Comparison of ENCODE assay signal across 24 cellular contexts in genomic region chr5:20636686-20637085, GRCh38.
"Had no signal": no experiment of that assay in that cellular context is flagged by ENCODE, and none has a peak within 500 bp of the region (broad histone marks: within the 10 kb centered on the region; RNA-seq: fewer than 3 reads in every experiment).

No MANE protein-coding gene starts in this region.

- H3K4me3 ChIP-seq: coronary artery, esophagus squamous epithelium, left ventricle myocardium inferior, lower lobe of right lung, neural progenitor cell, ovary, right atrium auricular region, sigmoid colon, skin epidermis, thoracic aorta, transverse colon had no signal

- H3K4me1 ChIP-seq: esophagus squamous epithelium, left ventricle myocardium inferior, lower lobe of right lung, neural progenitor cell, right atrium auricular region, sigmoid colon, transverse colon had no signal

- H3K27me3 ChIP-seq: esophagus squamous epithelium, neural progenitor cell, ovary, right atrium auricular region, sigmoid colon, transverse colon had no signal

- DNase-seq: effector memory CD4-positive, alpha-beta T cell; esophagus squamous epithelium; foreskin fibroblast; immature natural killer cell; left cardiac atrium; left ventricle myocardium inferior; lower lobe of right lung; mesenchymal stem cell; midbrain; nucleus accumbens; ovary; sigmoid colon; stimulated activated CD4-positive, alpha-beta T cell treated with anti-CD3 and anti-CD28 coated beads, Interleukin-2, amount 100 ng/mL, for 24 hours; stimulated activated CD4-positive, alpha-beta T cell treated with anti-CD3 and anti-CD28 coated beads, Interleukin-4, amount 100 ng/mL, for 4 hours; stimulated activated naive B cell treated with anti-CD40 and anti-IgM and Interleukin-4, amounts not matched to agents 10 μg/mL and 1 μg/mL and 100 μg/mL, for 72 hours; stimulated activated naive CD8-positive, alpha-beta T cell treated with anti-CD3 and anti-CD28 coated beads, Interleukin-15, amount 100 ng/mL, for 72 hours; substantia nigra; transverse colon had no signal

- H3K4me2 ChIP-seq: neural progenitor cell had no signal

- H3K36me3 ChIP-seq: esophagus squamous epithelium, left ventricle myocardium inferior, lower lobe of right lung, neural progenitor cell, ovary, right atrium auricular region, sigmoid colon, thoracic aorta, transverse colon had no signal

- H3K9me3 ChIP-seq: esophagus squamous epithelium, lower lobe of right lung, ovary, right atrium auricular region, sigmoid colon, thoracic aorta, transverse colon had no signal

- FAIRE-seq: keratinocyte had no signal

- H3K9ac ChIP-seq: neural progenitor cell had no signal

- H2AFZ ChIP-seq: neural progenitor cell had no signal
